1 cellular context compared by ENCODE assay signal in genomic region chr18:12010187-12010802, GRCh38.
TF ChIP-seq lines count a peak whose summit lies in the region.

No MANE protein-coding gene starts in this region.

TF ChIP-seq in K562, 482 proteins besides CTCF, POLR2A, EP300 and RAD21 (continued from another document):
- TF ChIP-seq XRCC4 (IDR thresholded peaks at IDR 0.05; ENCODE audit: extremely low read depth, insufficient read depth, insufficient read length) (no peak), PATZ1 (CRISPR knock-in tag; IDR thresholded peaks at IDR 0.05; ENCODE audit: borderline replicate concordance) (no peak), RBM25 (IDR thresholded peaks at IDR 0.05; ENCODE audit: low read depth, low read length, severe bottlenecking) (no peak), FOXO4 (CRISPR knock-in tag; IDR thresholded peaks at IDR 0.05) (no peak), MNT (conservative IDR thresholded peaks at IDR 0.05) (no peak), POLR2AphosphoS2 (IDR thresholded peaks at IDR 0.05; ENCODE audit: low read length) (no peak), CC2D1A (IDR thresholded peaks at IDR 0.05) (no peak), TCF7L2 (IDR thresholded peaks at IDR 0.05; ENCODE audit: low read depth, low read length) (no peak), ZBTB1 (CRISPR knock-in tag; IDR thresholded peaks at IDR 0.05; ENCODE audit: borderline replicate concordance, low read depth) (no peak), SFPQ (IDR thresholded peaks at IDR 0.05; ENCODE audit: low read depth, low read length) (no peak), STAT5A (IDR thresholded peaks at IDR 0.05; ENCODE audit: borderline replicate concordance, low read length) (no peak), ZNF277 (CRISPR knock-in tag; IDR thresholded peaks at IDR 0.05; ENCODE audit: borderline replicate concordance) (no peak)
